ENCODE assay signal across 1 cellular context in the genomic region with DNA sequence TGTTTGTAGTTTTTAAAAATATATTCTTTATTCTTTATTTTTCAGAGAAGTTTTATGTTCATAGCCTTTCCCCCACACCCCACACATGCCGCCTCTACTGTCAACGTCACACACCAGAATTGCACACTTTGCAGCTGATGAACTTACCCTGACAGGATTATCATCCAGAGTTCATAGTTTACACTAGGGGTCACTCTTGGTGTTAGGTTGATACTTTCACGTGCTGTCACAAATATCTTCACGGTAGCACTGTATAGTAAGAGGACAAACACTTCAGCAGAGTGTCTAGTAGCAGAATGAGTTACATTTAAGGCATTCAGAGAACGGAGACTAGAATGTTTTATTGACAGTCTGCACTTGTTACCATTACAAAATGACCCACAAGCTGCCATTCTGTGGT.
TF ChIP-seq lines count a peak whose summit lies in the region.

No MANE protein-coding gene starts in this region.

TF ChIP-seq in GM12878, 131 proteins besides CTCF, POLR2A, EP300 and RAD21:
- TF ChIP-seq SMC3 (IDR thresholded peaks at IDR 0.05; ENCODE audit: borderline replicate concordance, low read length) (peak; percentile 25; the same call in 1 of the 2 replicates), BHLHE40 (IDR thresholded peaks at IDR 0.05; ENCODE audit: borderline replicate concordance in 1 of 2, low read depth in 2 of 2, low read length in 1 of 2) (no peak)
